ENCODE assay signal across 11 cellular contexts in the genomic region with DNA sequence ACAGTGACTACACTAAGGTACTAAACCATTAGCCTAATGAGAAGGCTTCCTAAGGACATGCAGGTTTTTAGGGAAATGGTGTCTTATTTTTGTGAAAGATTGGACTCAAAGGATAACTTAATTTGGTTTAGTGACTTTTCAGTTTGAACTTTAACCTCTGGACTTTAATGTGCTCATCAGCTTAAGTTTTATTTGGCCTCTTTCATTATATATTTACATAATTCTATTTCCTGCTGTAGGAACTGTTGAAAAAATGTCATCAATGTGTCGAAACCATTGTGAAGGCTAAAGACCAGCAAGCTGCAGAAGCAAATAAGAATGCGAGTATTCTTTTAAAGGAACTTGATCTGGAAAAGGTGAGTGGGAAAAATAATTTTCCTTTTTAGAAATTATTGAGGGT. TPM values are rescaled to one million over a fixed set of nuclear protein-coding genes. Genes with fewer than 3 reads are reported as not detected.
"Had no signal": no experiment of that assay in that cellular context is flagged by ENCODE, and none has a peak within 500 bp of the region (broad histone marks: within the 10 kb centered on the region; RNA-seq: fewer than 3 reads in every experiment).

No MANE protein-coding gene starts in this region.

- ATAC-seq: HCT116, K562 had no signal

- DNase-seq: GM23248, GOT3, H7, HFFc6, IMR-90 had no signal

- H3K4me3 ChIP-seq: GM23248, HAP-1, K562 had no signal

- H3K4me1 ChIP-seq: HAP-1 had no signal

- H3K9ac ChIP-seq: GM23248 had no signal

- H3K27ac ChIP-seq: GM23248, HL-60 had no signal

- H2AFZ ChIP-seq: GM23248 had no signal

- FAIRE-seq: K562 had no signal

- H3K9me3 ChIP-seq: HAP-1 had no signal

RNA-seq across cellular contexts. Expression of gene EIF4EBP3, which starts 34.3 kb away (rescaled TPM):
- total RNA-seq: H4, HT1080 had no signal
